8 cellular contexts compared by ENCODE assay signal in the genomic region with DNA sequence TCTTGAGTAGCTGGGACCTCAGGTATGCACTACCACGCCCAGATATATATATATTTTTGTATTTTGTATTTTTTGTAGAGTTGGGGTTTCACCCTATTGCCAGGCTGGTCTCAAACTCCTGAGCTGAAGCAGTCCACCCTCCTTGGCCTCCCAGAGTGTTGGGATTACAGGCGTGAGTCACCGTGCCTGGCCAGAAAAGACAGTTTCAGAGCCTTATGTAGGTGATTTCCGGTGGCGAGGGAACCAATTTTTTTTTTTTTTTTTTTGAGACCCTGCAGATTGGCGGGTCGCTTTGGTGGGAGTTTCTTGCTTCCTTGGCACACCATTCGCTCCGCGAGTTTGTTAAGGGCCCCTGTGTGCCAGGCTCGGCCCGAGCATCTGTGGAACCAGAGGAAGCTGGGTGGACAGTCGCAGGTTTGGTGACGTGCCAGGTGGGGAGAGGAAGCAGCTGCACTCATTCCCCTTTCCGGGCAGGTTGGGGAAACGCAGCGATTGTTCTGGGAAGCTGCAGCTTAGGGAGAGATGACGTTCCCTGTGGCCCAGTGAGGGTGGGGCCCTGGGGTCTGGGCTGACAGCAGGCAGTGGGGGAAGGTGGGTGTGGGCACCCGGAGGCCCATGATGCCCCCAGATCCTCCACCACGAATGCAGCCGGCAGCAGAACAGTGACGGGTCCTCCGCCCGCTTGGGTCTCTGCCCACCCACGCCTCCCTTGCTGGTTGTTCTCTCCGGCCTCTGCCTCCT. TPM values are rescaled to one million over a fixed set of nuclear protein-coding genes. Genes with fewer than 3 reads are reported as not detected.
DNase-seq lines count a peak whose midpoint lies in the region; ATAC-seq, FAIRE-seq and TF ChIP-seq lines count a peak whose summit lies in the region.

No MANE protein-coding gene starts in this region.

- no peaks in the 10 kb centered on the region for H3K9me3 Mint-ChIP-seq in natural killer cell treated with Interleukin-12 subunit alpha and Interleukin-12 subunit beta and Interleukin-15 and Interleukin-18, amount 100 ng/mL, for 72 hours

- DNase-seq in ELF-1 (ENCODE audit: low read depth, low spot score) (peak; percentile 35), NCI-H510A treated with DMSO at 0.1 percent for 48 hours (lab: John Stamatoyannopoulos, UW) (peak; percentile 73), H1 (ENCODE audit: low read depth in 1 of 2, low spot score in 2 of 2) (no peak), osteoblast (ENCODE audit: insufficient read length, low spot score, missing footprints) (peak; percentile 75), iPS-NIHi7 (ENCODE audit: extremely low spot score) (no peak)
- no peak for DNase-seq in natural killer cell treated with Interleukin-12 subunit alpha and Interleukin-12 subunit beta and Interleukin-15 and Interleukin-18, amount 100 ng/mL, for 72 hours (ENCODE audit: low spot score)

- peaks cover 8 to 13% of the 10 kb centered on the region in 2 donors for H3K4me1 Mint-ChIP-seq in natural killer cell treated with Interleukin-12 subunit alpha and Interleukin-12 subunit beta and Interleukin-15 and Interleukin-18, amount 100 ng/mL, for 72 hours (ENCODE audit: low read depth in 2 of 2)

- no peak for TF ChIP-seq RAD21 in H1 (IDR thresholded peaks at IDR 0.05 in 1 of 2, conservative IDR thresholded peaks at IDR 0.05 in 1 of 2; ENCODE audit: low read depth in 2 of 2, low read length in 2 of 2)

- no peak for TF ChIP-seq EP300 in H1 (IDR thresholded peaks at IDR 0.05; ENCODE audit: borderline replicate concordance in 1 of 2, low read depth in 2 of 2, low read length in 2 of 2)

- no peak overlapping the region for H2BK12ac ChIP-seq in H1 (ENCODE audit: low read depth, low read length)

- no peak overlapping the region for H3K14ac ChIP-seq in H1 (ENCODE audit: insufficient read length)

- H2BK20ac ChIP-seq in H1 (ENCODE audit: low read length) = no peak overlapping the region

- no peaks in the 10 kb centered on the region for H3K79me1 ChIP-seq in H1 (ENCODE audit: low read depth, low read length)

- ATAC-seq in HG03354 (IDR thresholded peaks at IDR 0.05; ENCODE audit: poor library complexity, severe bottlenecking, unreplicated experiment) = no peak
- ATAC-seq in natural killer cell treated with Interleukin-12 subunit alpha and Interleukin-12 subunit beta and Interleukin-15 and Interleukin-18, amount 100 ng/mL, for 72 hours = no peak
- no peak for ATAC-seq in HG03565 (IDR thresholded peaks at IDR 0.05; ENCODE audit: unreplicated experiment)

- CTCF ChIA-PET in H1 (lab: Charles Lee; ENCODE audit: partially characterized antibody) = interaction anchor here (1.6 kb wide), 1 partner anchor 28 kb away, joined by 4 read pairs; no protein-coding TSS in a partner anchor

- no peak overlapping the region for H3K4ac ChIP-seq in H1 (replicated peaks; ENCODE audit: insufficient read length, low read depth, low read length)

- H4K20me1 ChIP-seq in H1 (replicated peaks in 1 of 2; ENCODE audit: control insufficient read depth in 1 of 2, insufficient read depth in 2 of 2, low read length in 2 of 2) (peaks cover 0 to 2% of the 10 kb centered on the region in 2 experiments), osteoblast (ENCODE audit: insufficient read depth, low read length) (peaks cover 69% of the 10 kb centered on the region)

- H4K91ac ChIP-seq in H1 (replicated peaks; ENCODE audit: insufficient read length, low read length) = no peak overlapping the region

- peaks cover 0 to 19% of the 10 kb centered on the region in 2 donors for H3K27me3 Mint-ChIP-seq in natural killer cell treated with Interleukin-12 subunit alpha and Interleukin-12 subunit beta and Interleukin-15 and Interleukin-18, amount 100 ng/mL, for 72 hours

- H3K4me1 ChIP-seq in H1 (replicated peaks in 1 of 4; ENCODE audit: control insufficient read depth in 3 of 4, insufficient read depth in 4 of 4, low read length in 3 of 4) (peaks cover 12 to 37% (median 26%) of the 10 kb centered on the region in 4 experiments), osteoblast (ENCODE audit: insufficient read depth, low read length) (peaks cover 35% of the 10 kb centered on the region)

- no peak overlapping the region for H3K4me3 Mint-ChIP-seq in natural killer cell treated with Interleukin-12 subunit alpha and Interleukin-12 subunit beta and Interleukin-15 and Interleukin-18, amount 100 ng/mL, for 72 hours

- H3K23me2 ChIP-seq in H1 (ENCODE audit: low read depth, low read length) = no peaks in the 10 kb centered on the region

- no peak overlapping the region for H4K5ac ChIP-seq in H1 (ENCODE audit: insufficient read length, low read depth, low read length)

- H2AK5ac ChIP-seq in H1 (ENCODE audit: low read depth, low read length) = peak overlapping the region; percentile 48; the same call in 1 of the 2 replicates

- no peaks in the 10 kb centered on the region for H3K36me3 Mint-ChIP-seq in natural killer cell treated with Interleukin-12 subunit alpha and Interleukin-12 subunit beta and Interleukin-15 and Interleukin-18, amount 100 ng/mL, for 72 hours

- no peaks in the 10 kb centered on the region for H3K9me3 ChIP-seq in H1 (ENCODE audit: insufficient read depth in 2 of 2, low read depth in 1 of 2, low read length in 1 of 2)
- H3K9me3 ChIP-seq in osteoblast (ENCODE audit: low read depth, low read length) = no peaks in the 10 kb centered on the region

- H3K27ac Mint-ChIP-seq in natural killer cell treated with Interleukin-12 subunit alpha and Interleukin-12 subunit beta and Interleukin-15 and Interleukin-18, amount 100 ng/mL, for 72 hours = no peak overlapping the region

- H3K36me3 ChIP-seq in H1 (ENCODE audit: control insufficient read depth in 2 of 4, insufficient read depth in 4 of 4, low read length in 3 of 4) (no peaks in the 10 kb centered on the region), osteoblast (ENCODE audit: insufficient read depth, low read length) (peaks cover 5% of the 10 kb centered on the region)

- no peak overlapping the region for H3K56ac ChIP-seq in H1 (replicated peaks; ENCODE audit: insufficient read length, low read depth, low read length)

- no peak overlapping the region for H3K23ac ChIP-seq in H1 (ENCODE audit: insufficient read length)

- H2AFZ ChIP-seq in H1 (ENCODE audit: low read length) = no peak overlapping the region
- H2AFZ ChIP-seq in osteoblast (ENCODE audit: low read length) = no peak overlapping the region

- H2BK120ac ChIP-seq in H1 (replicated peaks; ENCODE audit: low read depth, low read length) = no peak overlapping the region

- H3K4me2 ChIP-seq in H1 (ENCODE audit: insufficient read depth in 1 of 2, low read depth in 2 of 2, low read length in 2 of 2) (no peak overlapping the region), osteoblast (ENCODE audit: insufficient read depth, low read length) (no peak overlapping the region)

- no peak for TF ChIP-seq POLR2A in H1 (IDR thresholded peaks at IDR 0.05; ENCODE audit: control extremely low read depth in 1 of 2, low read depth in 2 of 2, low read length in 2 of 2)

- FAIRE-seq in H1 (lab: Jason Lieb, UNC) = no peak

- WGBS in H1 (ENCODE audit: extremely low coverage in 1 of 2, insufficient coverage in 1 of 2, insufficient read length in 1 of 2, insufficient replicate concordance in 2 of 2, low coverage in 1 of 2, low lambda C conversion rate in 2 of 2, missing lambda C conversion rate in 1 of 2), 2 experiments = 83% methylated on average over 18 of the region's 26 CpGs; no CpG with 5 or more reads in 1 of the 2 experiments

- H2BK5ac ChIP-seq in H1 (ENCODE audit: low read depth, low read length) = no peak overlapping the region

- POLR2A ChIA-PET in H1 (lab: Charles Lee; ENCODE audit: partially characterized antibody) = interaction anchor here (0.6 kb wide), 1 partner anchor 8 kb away, joined by 3 read pairs; no protein-coding TSS in a partner anchor

- peak overlapping the region; percentile 28; the same call in 1 of the 2 replicates for H4K8ac ChIP-seq in H1 (ENCODE audit: extremely low read depth, insufficient read depth, low read length)

- H3K18ac ChIP-seq in H1 (ENCODE audit: extremely low read depth, low read length) = no peak overlapping the region

- peaks cover 0 to 2% (median 0%) of the 10 kb centered on the region in 4 experiments; a peak in 1 of 7 replicates for H3K27me3 ChIP-seq in H1 (replicated peaks in 1 of 4; ENCODE audit: control insufficient read depth in 3 of 4, extremely low read depth in 1 of 4, insufficient read depth in 3 of 4, low read length in 3 of 4)
- H3K27me3 ChIP-seq in osteoblast (ENCODE audit: insufficient read depth, low read length) = no peaks in the 10 kb centered on the region

- H3K79me2 ChIP-seq in H1 (ENCODE audit: control insufficient read depth in 1 of 2, insufficient read depth in 2 of 2, low read length in 2 of 2) (no peaks in the 10 kb centered on the region), osteoblast (ENCODE audit: insufficient read depth, low read length) (peaks cover 91% of the 10 kb centered on the region)

- H3K4me3 ChIP-seq in H1 (ENCODE audit: extremely low read depth in 1 of 4, insufficient read depth in 2 of 4, low read depth in 3 of 4, low read length in 4 of 4) (no peak overlapping the region), osteoblast (ENCODE audit: insufficient read depth, low read length) (no peak overlapping the region)

- no peak overlapping the region for H3K9ac ChIP-seq in H1 (replicated peaks in 1 of 4; ENCODE audit: extremely low read depth in 1 of 4, low read depth in 3 of 4, low read length in 3 of 4)

- H3K27ac ChIP-seq in H1 (ENCODE audit: low read depth, low read length) (no peak overlapping the region), osteoblast (ENCODE audit: low read depth, low read length) (no peak overlapping the region)

- no peak for TF ChIP-seq CTCF in H1 (IDR thresholded peaks at IDR 0.05; ENCODE audit: control extremely low read depth in 1 of 3, insufficient read depth in 1 of 3, low read depth in 1 of 3, low read length in 3 of 3)
- no peak for TF ChIP-seq CTCF in osteoblast (IDR thresholded peaks at IDR 0.05; ENCODE audit: extremely low read depth, low read depth, low read length)

- no peak overlapping the region for H2BK15ac ChIP-seq in H1 (ENCODE audit: low read length)

TF ChIP-seq in H1, 55 proteins besides CTCF, POLR2A, EP300 and RAD21 (continues in another document):
- TF ChIP-seq BCL11A (IDR thresholded peaks at IDR 0.05; ENCODE audit: low read depth in 2 of 2, low read length in 2 of 2) (no peak), KDM5A (IDR thresholded peaks at IDR 0.05; ENCODE audit: low read length) (no peak), SP2 (IDR thresholded peaks at IDR 0.05; ENCODE audit: low read length) (no peak)

RNA-seq across cellular contexts. Expression of a gene that starts 25.1 kb away (rescaled TPM):
- total RNA-seq in H1 (2021; fragmentation: NEBNext Ultra II Directional; extraction: Animal tissue kit (Norgen Biotek cat#: 25700)) = 4.0 and 5.3 TPM in 2 replicates
- 6.4 and 8.2 TPM in 2 replicates for polyA plus RNA-seq in H1 (2011; rRNA removed)
- 5.0 TPM for polyA plus RNA-seq in H1 (2011; cell fraction: cytosol; rRNA removed)
- polyA plus RNA-seq in H1 (2011; cell fraction: nucleus; rRNA removed) = 5.0 TPM
- polyA plus RNA-seq in H1 (2012, experiment 1 of 2) = 3.3 to 5.5 TPM (median 4.1 TPM) in 4 replicates
- 4.3 TPM for polyA plus RNA-seq in H1 (2012, experiment 2 of 2)
- 2.6 TPM for polyA plus RNA-seq in H1 (2013, experiment 1 of 2)
- 2.9 TPM for polyA plus RNA-seq in H1 (2013, experiment 2 of 2)
- polyA minus RNA-seq in H1 (2011; rRNA and poly(A)+ RNA removed) = 5.3 and 7.5 TPM in 2 replicates
- 4.0 TPM for polyA minus RNA-seq in H1 (2011; cell fraction: cytosol; rRNA and poly(A)+ RNA removed)
- polyA minus RNA-seq in H1 (2011; cell fraction: nucleus; rRNA and poly(A)+ RNA removed) = 2.9 TPM
- total RNA-seq in osteoblast = 14.7 and 23.2 TPM in 2 replicates
- 1 to 10 TPM in 1 of 2 donors, under 1 TPM in 1; 0.78 to 1.4 TPM for total RNA-seq in natural killer cell treated with Interleukin-12 subunit alpha and Interleukin-12 subunit beta and Interleukin-15 and Interleukin-18, amount 100 ng/mL, for 72 hours

Comparison
In these comparisons a context has a peak if more than half of its experiments do, and no peak if none do; other contexts are left out.
1. DNase-seq: peak in ELF-1 (single experiment), NCI-H510A treated with DMSO at 0.1 percent for 48 hours (single experiment) and osteoblast (single experiment); none in H1 (0 of 2), iPS-NIHi7 (single experiment) and natural killer cell treated with Interleukin-12 subunit alpha and Interleukin-12 subunit beta and Interleukin-15 and Interleukin-18, amount 100 ng/mL, for 72 hours (single experiment).